In the genomic region with DNA sequence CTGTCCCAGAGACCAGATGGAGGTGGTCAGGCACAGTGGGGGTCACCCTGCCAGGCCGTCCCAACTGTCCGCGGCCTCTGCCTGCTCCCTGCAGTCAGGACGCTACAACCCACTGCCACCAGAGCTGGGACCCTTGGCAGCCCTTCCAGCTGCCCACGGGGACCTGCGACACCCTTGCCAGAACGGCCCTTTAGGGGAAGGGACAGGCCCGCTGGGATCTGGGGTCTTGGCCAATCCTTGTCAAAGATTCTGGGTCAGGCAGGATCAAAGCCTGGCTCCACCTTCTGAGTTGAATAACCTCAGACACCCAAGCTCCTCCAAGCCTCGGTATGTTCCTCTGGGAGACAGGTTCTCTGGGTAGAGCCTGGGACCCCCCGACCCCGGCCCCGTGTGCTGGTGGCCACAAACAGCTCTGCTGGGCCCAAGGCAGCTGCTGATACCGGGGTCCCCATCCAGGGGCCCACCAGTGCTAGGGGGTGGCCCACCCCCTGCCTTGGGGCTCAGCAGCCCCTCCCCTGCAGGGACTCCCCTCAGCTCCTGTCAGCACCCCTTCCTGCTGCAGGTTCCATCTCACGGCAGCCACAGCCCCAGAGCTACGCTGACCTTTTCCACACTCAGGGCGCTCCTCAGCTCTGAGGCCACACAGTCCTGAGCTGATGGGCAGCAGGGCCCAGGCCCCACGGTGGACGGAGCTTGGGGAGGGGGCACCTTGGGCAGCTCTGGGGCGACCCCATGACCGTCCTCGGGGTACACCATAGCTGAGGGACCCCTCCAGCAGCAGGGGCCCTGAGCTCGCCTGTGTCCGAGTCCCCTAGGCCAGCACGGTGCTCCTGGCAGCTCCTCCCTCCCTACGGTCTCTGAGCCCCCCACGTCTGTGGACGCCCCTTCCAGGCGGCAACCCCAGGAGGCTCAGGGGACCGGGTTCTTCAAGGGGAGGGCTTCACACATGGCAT, we compare ENCODE assay signal across 9 cellular contexts. TPM values are rescaled to one million over a fixed set of nuclear protein-coding genes. Genes with fewer than 3 reads are reported as not detected.
A peak's percentile ranks its signal among the peaks of the same experiment; 100 is the strongest.
DNase-seq lines count a peak whose midpoint lies in the region; TF ChIP-seq lines count a peak whose summit lies in the region.
"Had no signal": no experiment of that assay in that cellular context is flagged by ENCODE, and none has a peak within 500 bp of the region (broad histone marks: within the 10 kb centered on the region; RNA-seq: fewer than 3 reads in every experiment).

No MANE protein-coding gene starts in this region.

- CTCF ChIA-PET in PC-9 (lab: Charles Lee), result no interaction called here

- H3K4me3 ChIP-seq in PC-9, result peak overlapping the region; percentile 23; the same call in 1 of the 2 replicates
- H3K4me3 ChIP-seq in esophagus (ENCODE audit: low read depth in 1 of 2, low read length in 2 of 2), result no peak overlapping the region
- H3K4me3 ChIP-seq in mesendoderm (ENCODE audit: low read length), result no peak overlapping the region
- peak overlapping the region; percentile 36 for H3K4me3 ChIP-seq in suprapubic skin
- H3K4me3 ChIP-seq: SJSA1 had no signal

- WGBS in esophagus, 2 donors, result 61 to 69% methylated on average over 27 to 29 of the region's 29 CpGs
- no CpG with 5 or more reads among the region's 29 CpGs for WGBS in mesendoderm (ENCODE audit: extremely low coverage, insufficient coverage, low lambda C conversion rate)
- 49% methylated on average over 7 of the region's 29 CpGs for WGBS in suprapubic skin

- no peak overlapping the region for H2AK5ac ChIP-seq in mesendoderm (ENCODE audit: low read length)

- no peaks in the 10 kb centered on the region for H3K9me2 ChIP-seq in PC-9 (ENCODE audit: insufficient read depth)

- H3K27ac ChIP-seq in PC-9 (peak overlapping the region; percentile 65), esophagus (ENCODE audit: low read depth in 2 of 2, low read length in 1 of 2) (peak overlapping the region; percentile 97 to 98), mesendoderm (ENCODE audit: low read depth, low read length) (no peak overlapping the region), suprapubic skin (peak overlapping the region; percentile 86)
- H3K27ac ChIP-seq: SJSA1 had no signal

- DNase-seq in PC-9 (no peak), mesendoderm (no peak), suprapubic skin (ENCODE audit: low spot score in 2 of 2) (no peak), immature natural killer cell (no peak), NCI-H1105 treated with DMSO at 0.1 percent for 48 hours (lab: John Stamatoyannopoulos, UW) (no peak)
- no peak for DNase-seq in central memory CD4-positive, alpha-beta T cell
- no peak for DNase-seq in activated T-helper 2 cell treated with anti-CD3 and anti-CD28 coated beads, Interferon-gamma antibody, Interleukin-2, Interleukin-4, amounts not matched to agents 10 μg/mL and 5 μg/mL and 100 μg/mL, durations not matched to agents 14 hours and 24 hours and 36 hours (ENCODE audit: low spot score)

- peaks cover 65% of the 10 kb centered on the region for H3K79me2 ChIP-seq in PC-9 (ENCODE audit: low read depth)
- peaks cover 4% of the 10 kb centered on the region for H3K79me2 ChIP-seq in mesendoderm (ENCODE audit: control insufficient read depth, insufficient read depth, low read length)

- no peak overlapping the region for H3K9ac ChIP-seq in mesendoderm (ENCODE audit: low read length)

- no peak overlapping the region for H4K8ac ChIP-seq in mesendoderm (ENCODE audit: low read depth, low read length)

- H3K56ac ChIP-seq in mesendoderm (ENCODE audit: low read length), result peak overlapping the region; percentile 19

- no peak overlapping the region for H2BK120ac ChIP-seq in mesendoderm (ENCODE audit: low read depth, low read length)

- no peak overlapping the region for H2BK5ac ChIP-seq in mesendoderm (ENCODE audit: low read length)

- peaks cover 0 to 1% (median 1%) of the 10 kb centered on the region in 3 donors for H3K27me3 Mint-ChIP-seq in immature natural killer cell (ENCODE audit: low read depth in 3 of 3)
- H3K27me3 Mint-ChIP-seq in activated T-helper 2 cell treated with anti-CD3 and anti-CD28 coated beads, Interferon-gamma antibody, Interleukin-2, Interleukin-4, amounts not matched to agents 10 μg/mL and 5 μg/mL and 100 μg/mL, durations not matched to agents 14 hours and 24 hours and 36 hours (ENCODE audit: low read depth), result no peaks in the 10 kb centered on the region

- H3K36me3 Mint-ChIP-seq in immature natural killer cell, result no peaks in the 10 kb centered on the region
- peaks cover 11% of the 10 kb centered on the region for H3K36me3 Mint-ChIP-seq in activated T-helper 2 cell treated with anti-CD3 and anti-CD28 coated beads, Interferon-gamma antibody, Interleukin-2, Interleukin-4, amounts not matched to agents 10 μg/mL and 5 μg/mL and 100 μg/mL, durations not matched to agents 14 hours and 24 hours and 36 hours (ENCODE audit: low read depth)

- no peak overlapping the region for H3K4ac ChIP-seq in mesendoderm (ENCODE audit: low read depth, low read length)

- intact Hi-C loops in PC-9 (cut with micrococcal nuclease; ENCODE audit: unreplicated experiment), result no loop called here
- intact Hi-C loops in activated T-helper 2 cell treated with anti-CD3 and anti-CD28 coated beads, Interferon-gamma antibody, Interleukin-2, Interleukin-4, amounts not matched to agents 10 μg/mL and 5 μg/mL and 100 μg/mL, durations not matched to agents 14 hours and 24 hours and 36 hours (cut with micrococcal nuclease), result no loop called here

- H3K9me3 ChIP-seq in PC-9 (ENCODE audit: insufficient read depth, low read depth), result no peaks in the 10 kb centered on the region
- no peaks in the 10 kb centered on the region for H3K9me3 ChIP-seq in esophagus (ENCODE audit: control insufficient read depth in 2 of 2, insufficient read depth in 1 of 2, low read depth in 1 of 2, low read length in 1 of 2)
- no peaks in the 10 kb centered on the region for H3K9me3 ChIP-seq in suprapubic skin
- H3K9me3 ChIP-seq: SJSA1 had no signal

- H3K27me3 ChIP-seq in PC-9 (ENCODE audit: insufficient read depth, low read depth) (no peaks in the 10 kb centered on the region), esophagus (ENCODE audit: control insufficient read depth in 1 of 2, insufficient read depth in 2 of 2, low read length in 2 of 2) (no peaks in the 10 kb centered on the region), mesendoderm (ENCODE audit: insufficient read depth, low read length, poor library complexity) (no peaks in the 10 kb centered on the region), suprapubic skin (no peaks in the 10 kb centered on the region)
- H3K27me3 ChIP-seq: SJSA1 had no signal

- H3K4me1 ChIP-seq in PC-9 (replicated peaks; ENCODE audit: insufficient read depth) (peaks cover 19% of the 10 kb centered on the region), esophagus (ENCODE audit: control insufficient read depth in 2 of 2, insufficient read depth in 2 of 2, low read length in 1 of 2) (peaks cover 10 to 34% of the 10 kb centered on the region in 2 donors), mesendoderm (ENCODE audit: control insufficient read depth, low read depth, low read length) (no peaks in the 10 kb centered on the region), suprapubic skin (peaks cover 89% of the 10 kb centered on the region)
- H3K4me1 ChIP-seq: SJSA1 had no signal

- peaks cover 44% of the 10 kb centered on the region for H4K20me1 ChIP-seq in PC-9 (ENCODE audit: insufficient read depth)

- H4K5ac ChIP-seq in mesendoderm (ENCODE audit: low read length), result no peak overlapping the region

- H3K4me1 Mint-ChIP-seq in immature natural killer cell, result no peaks in the 10 kb centered on the region
- no peaks in the 10 kb centered on the region for H3K4me1 Mint-ChIP-seq in activated T-helper 2 cell treated with anti-CD3 and anti-CD28 coated beads, Interferon-gamma antibody, Interleukin-2, Interleukin-4, amounts not matched to agents 10 μg/mL and 5 μg/mL and 100 μg/mL, durations not matched to agents 14 hours and 24 hours and 36 hours (ENCODE audit: low read depth)

- H3K27ac Mint-ChIP-seq in immature natural killer cell, result peak overlapping the region in 1 of 6 donors; percentile 77
- no peak overlapping the region for H3K27ac Mint-ChIP-seq in activated T-helper 2 cell treated with anti-CD3 and anti-CD28 coated beads, Interferon-gamma antibody, Interleukin-2, Interleukin-4, amounts not matched to agents 10 μg/mL and 5 μg/mL and 100 μg/mL, durations not matched to agents 14 hours and 24 hours and 36 hours

- no peak for TF ChIP-seq EP300 in suprapubic skin (IDR thresholded peaks at IDR 0.05)

- TF ChIP-seq CTCF in PC-9 (conservative IDR thresholded peaks at IDR 0.05) (no peak), suprapubic skin (IDR thresholded peaks at IDR 0.05) (no peak)

- H3K23ac ChIP-seq in mesendoderm (ENCODE audit: low read length), result no peak overlapping the region

- no peaks in the 10 kb centered on the region for H3K9me3 Mint-ChIP-seq in immature natural killer cell
- no peaks in the 10 kb centered on the region for H3K9me3 Mint-ChIP-seq in activated T-helper 2 cell treated with anti-CD3 and anti-CD28 coated beads, Interferon-gamma antibody, Interleukin-2, Interleukin-4, amounts not matched to agents 10 μg/mL and 5 μg/mL and 100 μg/mL, durations not matched to agents 14 hours and 24 hours and 36 hours

- no peak overlapping the region for H2AFZ ChIP-seq in PC-9

- H3K4me3 Mint-ChIP-seq in immature natural killer cell, result no peak overlapping the region
- H3K4me3 Mint-ChIP-seq in activated T-helper 2 cell treated with anti-CD3 and anti-CD28 coated beads, Interferon-gamma antibody, Interleukin-2, Interleukin-4, amounts not matched to agents 10 μg/mL and 5 μg/mL and 100 μg/mL, durations not matched to agents 14 hours and 24 hours and 36 hours (ENCODE audit: low read depth), result no peak overlapping the region

- H3K18ac ChIP-seq in mesendoderm (ENCODE audit: low read length), result no peak overlapping the region

- TSS peak; percentile 71 for BruUV-seq in PC-9 (replicated peaks; lab: Mats Ljungman, UMichigan)

- H3K36me3 ChIP-seq in PC-9 (ENCODE audit: low read depth) (no peaks in the 10 kb centered on the region), esophagus (ENCODE audit: control insufficient read depth in 2 of 2, insufficient read depth in 2 of 2, low read length in 1 of 2) (peaks cover 0 to 26% of the 10 kb centered on the region in 2 donors), mesendoderm (ENCODE audit: control insufficient read depth, insufficient read depth, low read length) (peaks cover 1% of the 10 kb centered on the region), suprapubic skin (peaks cover 27% of the 10 kb centered on the region)

- POLR2A ChIA-PET in PC-9 (lab: Charles Lee; ENCODE audit: unreplicated experiment), result interaction anchor here (0.6 kb wide), 1 partner anchor 14 kb away, joined by 4 read pairs; no protein-coding TSS in a partner anchor

- peak overlapping the region; percentile 74 for H3K4me2 ChIP-seq in PC-9
- H3K4me2 ChIP-seq in mesendoderm (ENCODE audit: low read length), result no peak overlapping the region

- H3F3A ChIP-seq in PC-9 (ENCODE audit: insufficient read depth, low read depth), result peaks cover 23% of the 10 kb centered on the region; the same call in 1 of the 2 replicates

- no peak overlapping the region for H2BK15ac ChIP-seq in mesendoderm (replicated peaks; ENCODE audit: low read depth)

- no peak for TF ChIP-seq POLR2A in suprapubic skin (IDR thresholded peaks at IDR 0.05)

- peaks cover 5% of the 10 kb centered on the region for H3K79me1 ChIP-seq in mesendoderm (ENCODE audit: low read length)

RNA-seq across cellular contexts. Expression of a gene that starts 18.4 kb away (rescaled TPM):
- total RNA-seq in PC-9 (2021) (75.6 and 82.4 TPM in 2 replicates), suprapubic skin (10 to 100 TPM; 36.7 to 58.9 (median 45.5) TPM)
- polyA plus RNA-seq in esophagus (10 to 100 TPM; 43.1 to 56.5 TPM), immature natural killer cell (1 to 10 TPM in 1 of 3 donors, under 1 TPM in 2; 0.27 to 3.4 (median 0.89) TPM)
- 16.7 TPM for polyA plus RNA-seq in mesendoderm (2013, experiment 1 of 2)
- 15.3 TPM for polyA plus RNA-seq in mesendoderm (2013, experiment 2 of 2)
- total RNA-seq in activated T-helper 2 cell treated with anti-CD3 and anti-CD28 coated beads, Interferon-gamma antibody, Interleukin-2, Interleukin-4, amounts not matched to agents 10 μg/mL and 5 μg/mL and 100 μg/mL, durations not matched to agents 14 hours and 24 hours and 36 hours, result 82.8 and 87.0 TPM in 2 replicates

RNA-seq across cellular contexts. Expression of a gene that starts 50.0 kb away (rescaled TPM):
- 53.0 and 59.5 TPM in 2 replicates for total RNA-seq in PC-9 (2021)
- 10 to 100 TPM; 38.8 to 61.4 TPM for polyA plus RNA-seq in esophagus
- polyA plus RNA-seq in mesendoderm (2013, experiment 1 of 2), result 33.8 TPM
- 34.4 TPM for polyA plus RNA-seq in mesendoderm (2013, experiment 2 of 2)
- total RNA-seq in suprapubic skin, result 10 to 100 TPM; 62.5 to 76.9 (median 66.4) TPM
- 10 to 100 TPM; 10.8 to 14.5 (median 11.7) TPM for polyA plus RNA-seq in immature natural killer cell
- 65.7 and 71.1 TPM in 2 replicates for total RNA-seq in activated T-helper 2 cell treated with anti-CD3 and anti-CD28 coated beads, Interferon-gamma antibody, Interleukin-2, Interleukin-4, amounts not matched to agents 10 μg/mL and 5 μg/mL and 100 μg/mL, durations not matched to agents 14 hours and 24 hours and 36 hours

RNA-seq across cellular contexts. Expression of a gene that starts 51.8 kb away (rescaled TPM):
- 465 and 489 TPM in 2 replicates for total RNA-seq in PC-9 (2021)
- 100 to 1,000 TPM; 271 to 294 TPM for polyA plus RNA-seq in esophagus
- 395 TPM for polyA plus RNA-seq in mesendoderm (2013, experiment 1 of 2)
- polyA plus RNA-seq in mesendoderm (2013, experiment 2 of 2), result 398 TPM
- total RNA-seq in suprapubic skin, result 100 to 1,000 TPM; 267 to 359 (median 344) TPM
- 100 to 1,000 TPM; 225 to 320 (median 280) TPM for polyA plus RNA-seq in immature natural killer cell
- total RNA-seq in activated T-helper 2 cell treated with anti-CD3 and anti-CD28 coated beads, Interferon-gamma antibody, Interleukin-2, Interleukin-4, amounts not matched to agents 10 μg/mL and 5 μg/mL and 100 μg/mL, durations not matched to agents 14 hours and 24 hours and 36 hours, result 257 TPM in 2 replicates

Comparison
In these comparisons a context has a peak if more than half of its experiments do, and no peak if none do; other contexts are left out.
1. H3K4me3 ChIP-seq: peak in PC-9 (single experiment) and suprapubic skin (single experiment); none in esophagus (0 of 2) and mesendoderm (single experiment).